In the genomic region with DNA sequence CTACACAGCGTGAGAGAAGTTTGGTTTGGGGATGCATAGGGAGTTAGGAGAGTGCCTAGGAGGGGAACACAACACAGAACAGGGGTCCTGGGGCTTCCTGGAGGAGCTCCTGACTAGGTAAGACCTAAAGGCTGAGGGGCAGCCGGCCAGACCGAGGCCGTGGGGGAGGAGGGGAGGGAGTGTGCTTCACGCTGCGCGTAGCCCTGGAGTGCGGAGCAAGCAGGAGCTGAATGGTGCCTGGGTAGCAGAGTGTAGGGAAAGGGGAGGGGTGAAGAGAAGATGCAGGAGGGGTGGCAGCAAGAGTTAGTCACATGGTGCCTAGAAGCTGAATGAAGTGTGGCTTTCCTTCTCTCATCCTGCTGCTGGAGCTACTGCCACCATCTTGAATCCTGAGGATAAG, we compare ENCODE assay signal across 19 cellular contexts. TPM values are rescaled to one million over a fixed set of nuclear protein-coding genes. Genes with fewer than 3 reads are reported as not detected.
"Had no signal": no experiment of that assay in that cellular context is flagged by ENCODE, and none has a peak within 500 bp of the region (broad histone marks: within the 10 kb centered on the region; RNA-seq: fewer than 3 reads in every experiment).

No MANE protein-coding gene starts in this region.

- H3K27ac Mint-ChIP-seq: activated naive CD8-positive, alpha-beta T cell treated with anti-CD3 and anti-CD28 coated beads, Interleukin-2, amount 10 ng/mL, durations not matched to agents 7 days and 5 days; nephron progenitor cell; T-helper 17 cell had no signal

- H3K4me1 Mint-ChIP-seq: activated naive CD8-positive, alpha-beta T cell treated with anti-CD3 and anti-CD28 coated beads, Interleukin-2, amount 10 ng/mL, durations not matched to agents 7 days and 5 days had no signal

- H3K27me3 Mint-ChIP-seq: T-helper 17 cell had no signal

- H3K27ac ChIP-seq: breast epithelium, ovary, stomach, tibial artery, uterus had no signal

- H3K4me3 Mint-ChIP-seq: activated naive CD8-positive, alpha-beta T cell treated with anti-CD3 and anti-CD28 coated beads, Interleukin-2, amount 10 ng/mL, durations not matched to agents 7 days and 5 days; activated T-cell treated with anti-CD3 and anti-CD28 coated beads, Interleukin-2, amount 50 U/mL, for 4 hours; nephron progenitor cell; T-helper 17 cell had no signal

- H3K36me3 Mint-ChIP-seq: activated naive CD8-positive, alpha-beta T cell treated with anti-CD3 and anti-CD28 coated beads, Interleukin-2, amount 10 ng/mL, durations not matched to agents 7 days and 5 days had no signal

- DNase-seq: activated CD4-positive, CD25-positive, alpha-beta regulatory T cell; activated gamma-delta T cell treated with Interleukin-2 at 50 U/mL for 16 hours; activated naive CD8-positive, alpha-beta T cell treated with anti-CD3 and anti-CD28 coated beads, Interleukin-2, amount 10 ng/mL, durations not matched to agents 7 days and 5 days; activated T-cell treated with anti-CD3 and anti-CD28 coated beads, Interleukin-2, amount 50 U/mL, for 4 hours; aorta; effector CD4-positive, alpha-beta T cell; gastrocnemius medialis; nephron progenitor cell; stimulated activated CD4-positive, alpha-beta T cell treated with anti-CD3 and anti-CD28 coated beads, Interleukin-4, amount 100 ng/mL, for 24 hours; stomach; T-helper 17 cell; tibial artery; uterus had no signal

- ATAC-seq: activated T-cell treated with anti-CD3 and anti-CD28 coated beads, Interleukin-2, amount 50 U/mL, for 4 hours; gastrocnemius medialis; T-helper 17 cell had no signal

- H3K9me3 Mint-ChIP-seq: activated naive CD8-positive, alpha-beta T cell treated with anti-CD3 and anti-CD28 coated beads, Interleukin-2, amount 10 ng/mL, durations not matched to agents 7 days and 5 days; activated T-cell treated with anti-CD3 and anti-CD28 coated beads, Interleukin-2, amount 50 U/mL, for 4 hours had no signal

RNA-seq across cellular contexts. Expression of a gene that starts 32.4 kb away (rescaled TPM):
- total RNA-seq: activated naive CD8-positive, alpha-beta T cell treated with anti-CD3 and anti-CD28 coated beads, Interleukin-2, amount 10 ng/mL, durations not matched to agents 7 days and 5 days; activated T-cell treated with anti-CD3 and anti-CD28 coated beads, Interleukin-2, amount 50 U/mL, for 4 hours; aorta; endothelial cell of umbilical vein; kidney epithelial cell; stomach; T-helper 17 cell had no signal

RNA-seq across cellular contexts. Expression of a gene that starts 49.7 kb away (rescaled TPM):
- total RNA-seq: activated naive CD8-positive, alpha-beta T cell treated with anti-CD3 and anti-CD28 coated beads, Interleukin-2, amount 10 ng/mL, durations not matched to agents 7 days and 5 days; activated T-cell treated with anti-CD3 and anti-CD28 coated beads, Interleukin-2, amount 50 U/mL, for 4 hours; aorta; breast epithelium; endothelial cell of umbilical vein; kidney epithelial cell; lung; mucosa of gallbladder; ovary; T-helper 17 cell; uterus had no signal
